8 cellular contexts compared by ENCODE assay signal in genomic region chr17:17836818-17837379, GRCh38. TPM values are rescaled to one million over a fixed set of nuclear protein-coding genes. Genes with fewer than 3 reads are reported as not detected.
A peak's percentile ranks its signal among the peaks of the same experiment; 100 is the strongest.
DNase-seq lines count a peak whose midpoint lies in the region; ATAC-seq and TF ChIP-seq lines count a peak whose summit lies in the region.

SREBF1 (minus strand) TSS chr17:17836986; CDS start chr17:17836817, 169 bp downstream.

- H3K4me1 Mint-ChIP-seq in glutamatergic neuron (ENCODE audit: low read depth, unreplicated experiment): peaks cover 39% of the 10 kb centered on the region
- H3K4me1 Mint-ChIP-seq in osteocyte (ENCODE audit: unreplicated experiment): peaks cover 73% of the 10 kb centered on the region

- DNase-seq in A673 (ENCODE audit: low spot score): peak; percentile 78
- DNase-seq in RPMI7951 (ENCODE audit: low read depth): peak; percentile 46
- DNase-seq in activated naive CD4-positive, alpha-beta T cell treated with anti-CD3 and anti-CD28 coated beads, Interleukin-2, amount 50 U/mL, for 16 hours: peak; percentile 68
- peak; percentile 77 for DNase-seq in glutamatergic neuron
- peak; percentile 87 for DNase-seq in osteocyte (ENCODE audit: extremely low spot score, unreplicated experiment)
- peak in 1 of 2 donors; percentile 72 for DNase-seq in uterus

- POLR2A ChIA-PET in A673 (lab: Charles Lee; ENCODE audit: low non-redundant PET): interaction anchor here (0.6 kb wide), 1 partner anchor 40 kb away, joined by 5 read pairs; no protein-coding TSS in a partner anchor

- H3K27me3 ChIP-seq in A673 (replicated peaks; ENCODE audit: insufficient read depth, low read depth, low read length, poor library complexity): no peaks in the 10 kb centered on the region
- H3K27me3 ChIP-seq in uterus: no peaks in the 10 kb centered on the region

- CTCF ChIA-PET in A673 (lab: Charles Lee): no interaction called here

- ATAC-seq in GM18505 (IDR thresholded peaks at IDR 0.05; ENCODE audit: unreplicated experiment): peak; percentile 17
- peak; percentile 25 for ATAC-seq in HG02981 (IDR thresholded peaks at IDR 0.05; ENCODE audit: unreplicated experiment)

- H3K9me3 ChIP-seq in A673 (ENCODE audit: low read depth, low read length, poor library complexity, severe bottlenecking): no peaks in the 10 kb centered on the region
- H3K9me3 ChIP-seq in uterus: no peaks in the 10 kb centered on the region

- peaks cover 18% of the 10 kb centered on the region for H3K9me3 Mint-ChIP-seq in glutamatergic neuron (ENCODE audit: unreplicated experiment)
- no peaks in the 10 kb centered on the region for H3K9me3 Mint-ChIP-seq in osteocyte (ENCODE audit: unreplicated experiment)

- peaks cover 9% of the 10 kb centered on the region for H3K36me3 ChIP-seq in A673 (ENCODE audit: insufficient read depth, low read length, poor library complexity, severe bottlenecking)
- no peaks in the 10 kb centered on the region for H3K36me3 ChIP-seq in uterus

- intact Hi-C loops in A673 (cut with micrococcal nuclease; ENCODE audit: unreplicated experiment) (no loop called here), uterus (cut with DNase I; ENCODE audit: low total_unique reads) (no loop called here)

- H3K4me3 Mint-ChIP-seq in glutamatergic neuron (ENCODE audit: unreplicated experiment) (peak within 1 kb of the TSS; percentile 95), osteocyte (ENCODE audit: unreplicated experiment) (peak within 1 kb of the TSS; percentile 80)

- H3K4me3 ChIP-seq in A673 (ENCODE audit: low read depth, low read length, poor library complexity, severe bottlenecking): peak within 1 kb of the TSS; percentile 96
- peak within 1 kb of the TSS; percentile 63 to 67 for H3K4me3 ChIP-seq in uterus

- TF ChIP-seq CTCF in A673 (conservative IDR thresholded peaks at IDR 0.05; ENCODE audit: low read depth, low read length): no peak
- no peak for TF ChIP-seq CTCF in glutamatergic neuron (IDR thresholded peaks at IDR 0.05; ENCODE audit: partially characterized antibody, unreplicated experiment)
- TF ChIP-seq CTCF in osteocyte (IDR thresholded peaks at IDR 0.05): no peak
- no peak for TF ChIP-seq CTCF in uterus (IDR thresholded peaks at IDR 0.05)

- peaks cover 76% of the 10 kb centered on the region for H3K4me1 ChIP-seq in A673 (ENCODE audit: insufficient read depth, low read length, poor library complexity, severe bottlenecking)
- H3K4me1 ChIP-seq in uterus: peaks cover 17 to 39% of the 10 kb centered on the region in 2 donors

- H3K36me3 Mint-ChIP-seq in glutamatergic neuron (ENCODE audit: unreplicated experiment): no peaks in the 10 kb centered on the region
- H3K36me3 Mint-ChIP-seq in osteocyte (ENCODE audit: unreplicated experiment): peaks cover 2% of the 10 kb centered on the region

- no TSS peak for BruUV-seq in A673 (replicated peaks; lab: Mats Ljungman, UMichigan)

- no peak for TF ChIP-seq POLR2A in GM18505 (IDR thresholded peaks at IDR 0.05; ENCODE audit: borderline replicate concordance, extremely low read depth, insufficient read depth, insufficient read length)
- TF ChIP-seq POLR2A in uterus (IDR thresholded peaks at IDR 0.05): peak in 1 of 2 donors; percentile 75

- H3K27ac Mint-ChIP-seq in glutamatergic neuron (ENCODE audit: unreplicated experiment): peak within 1 kb of the TSS; percentile 99
- peak within 1 kb of the TSS; percentile 96 for H3K27ac Mint-ChIP-seq in osteocyte (ENCODE audit: unreplicated experiment)

- H3K27me3 Mint-ChIP-seq in glutamatergic neuron (ENCODE audit: unreplicated experiment): peaks cover 13% of the 10 kb centered on the region
- H3K27me3 Mint-ChIP-seq in osteocyte (ENCODE audit: unreplicated experiment): no peaks in the 10 kb centered on the region

- H3K27ac ChIP-seq in A673 (ENCODE audit: low read depth, low read length, poor library complexity, severe bottlenecking) (peak within 1 kb of the TSS; percentile 100), uterus (peak within 1 kb of the TSS; percentile 94 to 99)

RNA-seq across cellular contexts. Expression of gene SREBF1, which starts in this region (rescaled TPM):
- total RNA-seq in A673 (2021) (240 and 328 TPM in 2 replicates), glutamatergic neuron (ENCODE audit: unreplicated experiment) (365 TPM), osteocyte (78.0 and 86.9 TPM in 2 replicates), uterus (10 to 100 TPM; 24.8 to 94.6 (median 31.5) TPM)
- 24.3 and 25.7 TPM in 2 replicates for total RNA-seq in RPMI7951 (2014; rRNA removed; shearing (Covaris generic))
